Comparison of ENCODE assay signal across 8 cellular contexts in genomic region chrX:65667157-65667502, GRCh38. TPM values are rescaled to one million over a fixed set of nuclear protein-coding genes. Genes with fewer than 3 reads are reported as not detected.
DNase-seq lines count a peak whose midpoint lies in the region; ATAC-seq and TF ChIP-seq lines count a peak whose summit lies in the region.

No MANE protein-coding gene starts in this region.

- no peaks in the 10 kb centered on the region for H3K4me1 ChIP-seq in BE2C

- H3K36me3 ChIP-seq in BE2C: no peaks in the 10 kb centered on the region

- peak overlapping the region; percentile 27 to 88 (median 69) for H3K27ac Mint-ChIP-seq in CD14-positive monocyte
- peak overlapping the region; percentile 94 for H3K27ac Mint-ChIP-seq in activated naive CD8-positive, alpha-beta T cell treated with anti-CD3 and anti-CD28 coated beads for 36 hours
- H3K27ac Mint-ChIP-seq in nephron: peak overlapping the region; percentile 75 to 86 (median 81)

- no peaks in the 10 kb centered on the region for H3K27me3 ChIP-seq in BE2C

- H3K4me1 Mint-ChIP-seq in CD14-positive monocyte (peaks cover 37% of the 10 kb centered on the region), nephron (peaks cover 30% of the 10 kb centered on the region)
- peaks cover 22% of the 10 kb centered on the region for H3K4me1 Mint-ChIP-seq in activated naive CD8-positive, alpha-beta T cell treated with anti-CD3 and anti-CD28 coated beads for 36 hours

- H3K36me3 Mint-ChIP-seq in CD14-positive monocyte (peaks cover 3 to 22% of the 10 kb centered on the region in 2 donors), nephron (ENCODE audit: low read depth) (no peaks in the 10 kb centered on the region)
- H3K36me3 Mint-ChIP-seq in activated naive CD8-positive, alpha-beta T cell treated with anti-CD3 and anti-CD28 coated beads for 36 hours: peaks cover 48% of the 10 kb centered on the region

- no peaks in the 10 kb centered on the region for H3K9me3 ChIP-seq in BE2C

- no peak overlapping the region for H3K4me3 ChIP-seq in BE2C (ENCODE audit: low read depth, low read length)

- TF ChIP-seq CTCF in CD14-positive monocyte (IDR thresholded peaks at IDR 0.05) (no peak), nephron (IDR thresholded peaks at IDR 0.05; ENCODE audit: unreplicated experiment in 3 of 3) (no peak), BE2C (IDR thresholded peaks at IDR 0.05; ENCODE audit: low read depth, low read length) (no peak)

- ATAC-seq in HG02571 (IDR thresholded peaks at IDR 0.05; ENCODE audit: unreplicated experiment): peak; percentile 13
- no peak for ATAC-seq in GM18861 (IDR thresholded peaks at IDR 0.05; ENCODE audit: unreplicated experiment)
- no peak for ATAC-seq in GM19467 (IDR thresholded peaks at IDR 0.05; ENCODE audit: unreplicated experiment)

- intact Hi-C loops in CD14-positive monocyte (cut with micrococcal nuclease): no loop called here

- peaks cover 0 to 39% (median 0%) of the 10 kb centered on the region in 3 donors for H3K27me3 Mint-ChIP-seq in CD14-positive monocyte (ENCODE audit: low read depth in 3 of 3)
- H3K27me3 Mint-ChIP-seq in activated naive CD8-positive, alpha-beta T cell treated with anti-CD3 and anti-CD28 coated beads for 36 hours: no peaks in the 10 kb centered on the region
- no peaks in the 10 kb centered on the region for H3K27me3 Mint-ChIP-seq in nephron (ENCODE audit: low read depth)

- peaks cover 0 to 9% (median 0%) of the 10 kb centered on the region in 7 donors for H3K9me3 Mint-ChIP-seq in CD14-positive monocyte
- H3K9me3 Mint-ChIP-seq in activated naive CD8-positive, alpha-beta T cell treated with anti-CD3 and anti-CD28 coated beads for 36 hours: peaks cover under 1% of the 10 kb centered on the region
- H3K9me3 Mint-ChIP-seq in nephron: peaks cover 11% of the 10 kb centered on the region

- H3K4me3 Mint-ChIP-seq in CD14-positive monocyte: peak overlapping the region; percentile 40 to 70
- H3K4me3 Mint-ChIP-seq in activated naive CD8-positive, alpha-beta T cell treated with anti-CD3 and anti-CD28 coated beads for 36 hours: peak overlapping the region; percentile 74
- peak overlapping the region; percentile 77 to 88 (median 85) for H3K4me3 Mint-ChIP-seq in nephron

- DNase-seq in CD14-positive monocyte (ENCODE audit: low spot score) (no peak), BE2C (no peak), OCI-M2 (lab: John Stamatoyannopoulos, UW; ENCODE audit: unreplicated experiment) (no peak)
- no peak for DNase-seq in activated naive CD8-positive, alpha-beta T cell treated with anti-CD3 and anti-CD28 coated beads for 36 hours

RNA-seq across cellular contexts. Expression of gene MSN, which starts 0.3 kb away (rescaled TPM):
- 100 to 1,000 TPM; 691 to 888 TPM for polyA plus RNA-seq in CD14-positive monocyte
- 100 to 1,000 TPM; 433 to 443 TPM for total RNA-seq in activated naive CD8-positive, alpha-beta T cell treated with anti-CD3 and anti-CD28 coated beads for 36 hours
- polyA plus RNA-seq in BE2C (2012; ENCODE audit: insufficient read depth, insufficient read length, low read depth): 48.0 TPM
